3 cellular contexts compared by ENCODE assay signal in genomic region chr11:104385884-104386283, GRCh38.
A peak's percentile ranks its signal among the peaks of the same experiment; 100 is the strongest.
TF ChIP-seq lines count a peak whose summit lies in the region.

No MANE protein-coding gene starts in this region.

TF ChIP-seq in A549, 52 proteins besides CTCF, POLR2A, EP300 and RAD21:
- TF ChIP-seq MAFK (IDR thresholded peaks at IDR 0.05; ENCODE audit: partially characterized antibody) (peak; percentile 11), KDM5A (IDR thresholded peaks at IDR 0.05) (no peak)
TF ChIP-seq in A549: peak in this region for 1.

TF ChIP-seq in GM23338, 12 proteins besides CTCF, POLR2A, EP300 and RAD21:
- TF ChIP-seq STAT1 (IDR thresholded peaks at IDR 0.05; ENCODE audit: unreplicated experiment) (no peak), REST (IDR thresholded peaks at IDR 0.05; ENCODE audit: unreplicated experiment) (no peak), ZNF331 (CRISPR knock-in tag; IDR thresholded peaks at IDR 0.05; ENCODE audit: low read depth) (no peak), ETS1 (IDR thresholded peaks at IDR 0.05) (no peak), EZH2 (IDR thresholded peaks at IDR 0.05; ENCODE audit: low read depth, unreplicated experiment) (no peak), JUNB (IDR thresholded peaks at IDR 0.05; ENCODE audit: unreplicated experiment) (no peak), POLR2AphosphoS5 (IDR thresholded peaks at IDR 0.05; ENCODE audit: low read depth) (no peak), CREB1 (CRISPR knock-in tag; IDR thresholded peaks at IDR 0.05; ENCODE audit: low read depth) (no peak)

TF ChIP-seq in K562, 482 proteins besides CTCF, POLR2A, EP300 and RAD21:
- TF ChIP-seq ZBTB40 (IDR thresholded peaks at IDR 0.05) (no peak), ZBTB40 (CRISPR knock-in tag; IDR thresholded peaks at IDR 0.05) (no peak), SIN3A (IDR thresholded peaks at IDR 0.05; ENCODE audit: borderline replicate concordance in 2 of 2, control insufficient read depth in 1 of 2, low read depth in 2 of 2, low read length in 2 of 2) (no peak), NFE2L1 (tag; IDR thresholded peaks at IDR 0.05; ENCODE audit: borderline replicate concordance, low read depth) (peak; percentile 42; the same call in 1 of the 2 replicates), PHF20 (IDR thresholded peaks at IDR 0.05; ENCODE audit: partially characterized antibody) (no peak), NFE2 (IDR thresholded peaks at IDR 0.05; ENCODE audit: low read depth) (peak; percentile 29; the same call in 1 of the 2 replicates), MAFG (tag; conservative IDR thresholded peaks at IDR 0.05) (peak; percentile 37; the same call in 1 of the 2 replicates), TRIM25 (IDR thresholded peaks at IDR 0.05; ENCODE audit: borderline replicate concordance) (no peak), KAT8 (IDR thresholded peaks at IDR 0.05; ENCODE audit: low read depth) (no peak), ZFP36 (IDR thresholded peaks at IDR 0.05; ENCODE audit: low read depth, low read length, partially characterized antibody) (no peak), ZNF316 (IDR thresholded peaks at IDR 0.05) (0 out of 2 replicates have a peak, but pooled peaks have one; percentile 15), NR2C1 (IDR thresholded peaks at IDR 0.05) (no peak), NR2C1 (tag; IDR thresholded peaks at IDR 0.05) (no peak), E2F5 (CRISPR knock-in tag; IDR thresholded peaks at IDR 0.05) (no peak), ZNF175 (CRISPR knock-in tag; IDR thresholded peaks at IDR 0.05; ENCODE audit: low read depth) (no peak), U2AF2 (optimal IDR thresholded peaks at IDR 0.05; ENCODE audit: low read depth, low read length) (no peak), PRDM10 (IDR thresholded peaks at IDR 0.05; ENCODE audit: partially characterized antibody) (no peak), NELFE (IDR thresholded peaks at IDR 0.05; ENCODE audit: insufficient read depth, insufficient read length) (no peak)
